ENCODE assay signal across 17 cellular contexts in the genomic region with DNA sequence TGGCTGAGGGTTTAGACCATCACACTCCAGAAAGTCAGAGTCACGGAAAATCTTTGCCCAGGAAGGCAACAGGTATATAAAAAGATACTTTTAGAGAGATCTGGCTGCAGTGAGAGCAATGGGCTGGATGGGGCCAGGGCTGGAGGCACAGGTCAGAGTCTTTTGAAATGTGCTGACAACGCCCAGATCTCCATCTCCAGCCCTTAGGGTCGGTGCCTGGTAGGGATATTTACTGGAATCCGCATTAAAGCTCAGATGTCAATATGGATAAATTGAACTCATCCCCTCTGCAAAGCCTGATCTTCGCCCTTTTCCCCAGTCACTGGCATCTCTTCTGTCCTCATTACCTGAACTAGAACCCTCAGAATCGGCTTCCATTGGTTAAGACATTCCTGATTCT.
"Had no signal": no experiment of that assay in that cellular context is flagged by ENCODE, and none has a peak within 500 bp of the region (broad histone marks: within the 10 kb centered on the region; RNA-seq: fewer than 3 reads in every experiment).

No MANE protein-coding gene starts in this region.

- H3K4me3 Mint-ChIP-seq: activated CD4-positive, alpha-beta T cell treated with anti-CD3 and anti-CD28 coated beads, Interleukin-2, amount 10 ng/mL, durations not matched to agents 24 days and 14 days; activated T-helper 17 cell treated with anti-CD3 and anti-CD28 coated beads, Interleukin-2, amount 50 U/mL, for 72 hours; stimulated activated effector memory CD8-positive, alpha-beta T cell treated with anti-CD3 and anti-CD28 coated beads, Interleukin-12 subunit alpha, Interleukin-12 subunit beta, amount 100 ng/mL, for 72 hours had no signal

- H3K36me3 ChIP-seq: ascending aorta, cardiac muscle cell, ovary, thyroid gland, uterus had no signal

- ATAC-seq: activated T-helper 17 cell treated with anti-CD3 and anti-CD28 coated beads, Interleukin-2, amount 50 U/mL, for 72 hours; esophagus mucosa; stimulated activated effector memory CD8-positive, alpha-beta T cell treated with anti-CD3 and anti-CD28 coated beads, Interleukin-12 subunit alpha, Interleukin-12 subunit beta, amount 100 ng/mL, for 72 hours had no signal

- H3K27ac ChIP-seq: cardiac muscle cell, dorsolateral prefrontal cortex, ovary, thyroid gland, uterus had no signal

- H3K4me3 ChIP-seq: ascending aorta, cardiac muscle cell, dorsolateral prefrontal cortex, ovary, thyroid gland, uterus had no signal

- H3K27ac Mint-ChIP-seq: activated CD4-positive, alpha-beta T cell treated with anti-CD3 and anti-CD28 coated beads, Interleukin-2, amount 10 ng/mL, durations not matched to agents 24 days and 14 days; activated T-helper 17 cell treated with anti-CD3 and anti-CD28 coated beads, Interleukin-2, amount 50 U/mL, for 72 hours; stimulated activated effector memory CD8-positive, alpha-beta T cell treated with anti-CD3 and anti-CD28 coated beads, Interleukin-12 subunit alpha, Interleukin-12 subunit beta, amount 100 ng/mL, for 72 hours had no signal

- DNase-seq: activated CD4-positive, alpha-beta T cell treated with anti-CD3 and anti-CD28 coated beads, Interleukin-2, amount 10 ng/mL, durations not matched to agents 24 days and 14 days; activated CD8-positive, alpha-beta memory T cell treated with anti-CD3 and anti-CD28 coated beads for 24 hours; activated naive CD4-positive, alpha-beta T cell treated with Interleukin-2 at 50 U/mL for 16 hours; dorsolateral prefrontal cortex; hypothalamus; kidney glomerular epithelial cell; midbrain; ovary; SK-N-SH; T-helper 1 cell; thyroid gland; uterus had no signal

- H3K27me3 ChIP-seq: ascending aorta, ovary, thyroid gland, uterus had no signal

- H3K9me3 ChIP-seq: ascending aorta, ovary, SK-N-SH, thyroid gland, uterus had no signal

- H3K4me1 Mint-ChIP-seq: activated CD4-positive, alpha-beta T cell treated with anti-CD3 and anti-CD28 coated beads, Interleukin-2, amount 10 ng/mL, durations not matched to agents 24 days and 14 days; activated T-helper 17 cell treated with anti-CD3 and anti-CD28 coated beads, Interleukin-2, amount 50 U/mL, for 72 hours; stimulated activated effector memory CD8-positive, alpha-beta T cell treated with anti-CD3 and anti-CD28 coated beads, Interleukin-12 subunit alpha, Interleukin-12 subunit beta, amount 100 ng/mL, for 72 hours had no signal

- H3K36me3 Mint-ChIP-seq: stimulated activated effector memory CD8-positive, alpha-beta T cell treated with anti-CD3 and anti-CD28 coated beads, Interleukin-12 subunit alpha, Interleukin-12 subunit beta, amount 100 ng/mL, for 72 hours had no signal

- H3K9me3 Mint-ChIP-seq: activated CD4-positive, alpha-beta T cell treated with anti-CD3 and anti-CD28 coated beads, Interleukin-2, amount 10 ng/mL, durations not matched to agents 24 days and 14 days; activated T-helper 17 cell treated with anti-CD3 and anti-CD28 coated beads, Interleukin-2, amount 50 U/mL, for 72 hours; stimulated activated effector memory CD8-positive, alpha-beta T cell treated with anti-CD3 and anti-CD28 coated beads, Interleukin-12 subunit alpha, Interleukin-12 subunit beta, amount 100 ng/mL, for 72 hours had no signal
